17 cellular contexts compared by ENCODE assay signal in the genomic region with DNA sequence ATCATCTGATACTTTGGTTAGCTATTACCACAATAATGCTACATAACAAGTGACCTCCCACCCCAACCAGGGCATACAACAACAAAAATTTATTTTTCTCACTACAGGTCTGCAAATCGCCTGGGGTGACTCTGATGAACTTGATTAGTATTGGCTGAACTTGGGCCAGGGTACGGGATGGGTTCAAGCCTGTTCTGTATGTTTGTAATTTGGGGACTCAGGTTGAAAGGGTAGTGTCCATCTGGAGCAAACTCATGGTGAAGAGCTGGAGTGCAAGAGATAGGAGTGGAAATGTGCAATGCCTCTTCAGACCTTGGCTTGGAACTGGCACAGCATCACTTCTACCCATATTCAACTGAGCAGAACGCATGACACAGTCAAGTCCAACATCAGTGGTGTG. TPM values are rescaled to one million over a fixed set of nuclear protein-coding genes. Genes with fewer than 3 reads are reported as not detected.
DNase-seq lines count a peak whose midpoint lies in the region; ATAC-seq and TF ChIP-seq lines count a peak whose summit lies in the region.
"Had no signal": no experiment of that assay in that cellular context is flagged by ENCODE, and none has a peak within 500 bp of the region (broad histone marks: within the 10 kb centered on the region; RNA-seq: fewer than 3 reads in every experiment).

No MANE protein-coding gene starts in this region.

- H3K9me3 ChIP-seq in endodermal cell (ENCODE audit: control insufficient read depth, low read length): peaks cover 14% of the 10 kb centered on the region
- H3K9me3 ChIP-seq: BE2C had no signal

- no peak overlapping the region for H3K4me3 ChIP-seq in endodermal cell (ENCODE audit: low read length)
- H3K4me3 ChIP-seq: A549 had no signal

- no peak overlapping the region for H3K4me3 Mint-ChIP-seq in CD14-positive monocyte
- H3K4me3 Mint-ChIP-seq in endodermal cell: no peak overlapping the region
- no peak overlapping the region for H3K4me3 Mint-ChIP-seq in osteocyte (ENCODE audit: unreplicated experiment)
- H3K4me3 Mint-ChIP-seq: CD8-positive, alpha-beta memory T cell; HFFc6 had no signal

- no peak for ATAC-seq in HG03432 (IDR thresholded peaks at IDR 0.05; ENCODE audit: unreplicated experiment)
- ATAC-seq: A549 had no signal

- DNase-seq in CD14-positive monocyte (ENCODE audit: low spot score) (peak; percentile 8), endodermal cell (peak; percentile 13), osteocyte (ENCODE audit: extremely low spot score, unreplicated experiment) (peak; percentile 34), ureter (ENCODE audit: low spot score) (no peak), kidney glomerular epithelial cell (lab: John Stamatoyannopoulos, UW) (no peak)
- DNase-seq: BE2C; CD8-positive, alpha-beta memory T cell; DND-41; GDM1; HCEC 1CT; HFFc6 had no signal

- H3K4me1 ChIP-seq in endodermal cell (ENCODE audit: control insufficient read depth, insufficient read depth, low read length): no peaks in the 10 kb centered on the region
- H3K4me1 ChIP-seq: A549, BE2C, Caco-2 had no signal

- no peak overlapping the region for H3K9ac ChIP-seq in endodermal cell (ENCODE audit: extremely low read depth, low read length, poor library complexity, severe bottlenecking)

- WGBS in endodermal cell (ENCODE audit: insufficient coverage in 1 of 2, insufficient read length in 1 of 2), 2 experiments: 80 to 90% methylated on average over 1 to 2 of the region's 3 CpGs

- peak overlapping the region in 1 of 7 donors; percentile 47 for H3K27ac Mint-ChIP-seq in CD14-positive monocyte
- no peak overlapping the region for H3K27ac Mint-ChIP-seq in endodermal cell
- no peak overlapping the region for H3K27ac Mint-ChIP-seq in osteocyte (ENCODE audit: unreplicated experiment)
- H3K27ac Mint-ChIP-seq: CD8-positive, alpha-beta memory T cell; HFFc6 had no signal

- H3K36me3 Mint-ChIP-seq in CD14-positive monocyte: no peaks in the 10 kb centered on the region
- no peaks in the 10 kb centered on the region for H3K36me3 Mint-ChIP-seq in endodermal cell (ENCODE audit: low read depth)
- no peaks in the 10 kb centered on the region for H3K36me3 Mint-ChIP-seq in osteocyte (ENCODE audit: unreplicated experiment)

- intact Hi-C loops in CD14-positive monocyte (cut with micrococcal nuclease): no loop called here

- no peaks in the 10 kb centered on the region for H3K27me3 ChIP-seq in endodermal cell (ENCODE audit: control insufficient read depth, insufficient read depth, low read length, poor library complexity, severe bottlenecking)
- H3K27me3 ChIP-seq: BE2C had no signal

- H3K9me3 Mint-ChIP-seq in CD14-positive monocyte: peaks cover 2 to 24% (median 17%) of the 10 kb centered on the region in 7 donors
- H3K9me3 Mint-ChIP-seq in endodermal cell: peaks cover 28% of the 10 kb centered on the region
- H3K9me3 Mint-ChIP-seq in osteocyte (ENCODE audit: unreplicated experiment): peaks cover 17% of the 10 kb centered on the region

- TF ChIP-seq CTCF in C4-2B (conservative IDR thresholded peaks at IDR 0.05): no peak
- TF ChIP-seq CTCF in CD14-positive monocyte (IDR thresholded peaks at IDR 0.05): no peak
- no peak for TF ChIP-seq CTCF in endodermal cell (conservative IDR thresholded peaks at IDR 0.05)
- no peak for TF ChIP-seq CTCF in osteocyte (IDR thresholded peaks at IDR 0.05)

- H3K4me1 Mint-ChIP-seq in CD14-positive monocyte (no peaks in the 10 kb centered on the region), endodermal cell (no peaks in the 10 kb centered on the region), osteocyte (ENCODE audit: unreplicated experiment) (no peaks in the 10 kb centered on the region)
- H3K4me1 Mint-ChIP-seq: CD8-positive, alpha-beta memory T cell had no signal

- peak overlapping the region; percentile 74; the same call in 1 of the 2 replicates for H3K27ac ChIP-seq in C4-2B
- no peak overlapping the region for H3K27ac ChIP-seq in endodermal cell (ENCODE audit: low read depth, low read length)
- H3K27ac ChIP-seq: A549, HL-60 had no signal

- peaks cover 5 to 11% (median 11%) of the 10 kb centered on the region in 3 donors for H3K27me3 Mint-ChIP-seq in CD14-positive monocyte (ENCODE audit: low read depth in 3 of 3)
- H3K27me3 Mint-ChIP-seq in endodermal cell (ENCODE audit: insufficient read depth): peaks cover 12% of the 10 kb centered on the region
- no peaks in the 10 kb centered on the region for H3K27me3 Mint-ChIP-seq in osteocyte (ENCODE audit: unreplicated experiment)

- no peaks in the 10 kb centered on the region for H3K36me3 ChIP-seq in endodermal cell (ENCODE audit: control insufficient read depth, insufficient read depth, low read length)
- H3K36me3 ChIP-seq: BE2C had no signal

RNA-seq across cellular contexts. Expression of gene NKD1, which starts 16.3 kb away (rescaled TPM):
- not detected for polyA plus RNA-seq in CD14-positive monocyte
- total RNA-seq in endodermal cell (1 to 10 TPM; 7.0 to 9.5 TPM), osteocyte (0.43 and 0.63 TPM in 2 replicates), ureter (27.8 TPM)
- 32.4 TPM for polyA plus RNA-seq in endodermal cell (2013, experiment 1 of 2)
- 20.2 TPM for polyA plus RNA-seq in endodermal cell (2013, experiment 2 of 2)
- total RNA-seq: HFFc6 had no signal
- polyA plus RNA-seq: AG04450 had no signal

Comparison
In these comparisons a context has a peak if more than half of its experiments do, and no peak if none do; other contexts are left out.
1. DNase-seq: peak in CD14-positive monocyte (single experiment), endodermal cell (single experiment) and osteocyte (single experiment); none in ureter (single experiment) and kidney glomerular epithelial cell (single experiment).